13 cellular contexts compared by ENCODE assay signal in genomic region chr22:35126993-35127392, GRCh38.
DNase-seq lines count a peak whose midpoint lies in the region; ATAC-seq and TF ChIP-seq lines count a peak whose summit lies in the region.
"Had no signal": no experiment of that assay in that cellular context is flagged by ENCODE, and none has a peak within 500 bp of the region (broad histone marks: within the 10 kb centered on the region; RNA-seq: fewer than 3 reads in every experiment).

No MANE protein-coding gene starts in this region.

- H3K4me1 Mint-ChIP-seq in naive thymus-derived CD8-positive, alpha-beta T cell = peaks cover 0 to 2% (median 1%) of the 10 kb centered on the region in 4 donors

- no peak for TF ChIP-seq POLR2A in GM18505 (IDR thresholded peaks at IDR 0.05; ENCODE audit: borderline replicate concordance, extremely low read depth, insufficient read depth, insufficient read length)

- H3K9me3 ChIP-seq in Karpas-422 (ENCODE audit: low read length) = no peaks in the 10 kb centered on the region

- H3K4me1 ChIP-seq in Karpas-422 (ENCODE audit: low read length) = peaks cover 29% of the 10 kb centered on the region

- no peaks in the 10 kb centered on the region for H3K9me3 Mint-ChIP-seq in naive thymus-derived CD8-positive, alpha-beta T cell

- no peaks in the 10 kb centered on the region for H3K27me3 ChIP-seq in Karpas-422 (ENCODE audit: low read length)

- H3K4me2 ChIP-seq in Karpas-422 (ENCODE audit: low read depth, low read length, poor library complexity, severe bottlenecking) = no peak overlapping the region

- POLR2A ChIA-PET in naive thymus-derived CD8-positive, alpha-beta T cell (lab: Charles Lee) = no interaction called here

- H3K9me2 ChIP-seq in Karpas-422 (replicated peaks; ENCODE audit: insufficient read depth, low read length) = no peaks in the 10 kb centered on the region

- ATAC-seq in GM18505 (IDR thresholded peaks at IDR 0.05; ENCODE audit: unreplicated experiment) = peak; percentile 48
- ATAC-seq in GM19463 (IDR thresholded peaks at IDR 0.05; ENCODE audit: unreplicated experiment) = peak; percentile 49
- peak; percentile 47 for ATAC-seq in HG02763 (IDR thresholded peaks at IDR 0.05; ENCODE audit: unreplicated experiment)
- no peak for ATAC-seq in naive thymus-derived CD8-positive, alpha-beta T cell

- DNase-seq in Karpas-422 (no peak), COLO829 (ENCODE audit: low spot score) (no peak), AG20443 (ENCODE audit: low spot score) (no peak)
- no peak for DNase-seq in activated naive CD4-positive, alpha-beta T cell treated with anti-CD3 and anti-CD28 coated beads, Interleukin-2, amount 50 U/mL, for 16 hours
- no peak for DNase-seq in naive thymus-derived CD8-positive, alpha-beta T cell
- DNase-seq: activated CD8-positive, alpha-beta memory T cell treated with anti-CD3 and anti-CD28 coated beads for 24 hours; activated gamma-delta T cell treated with Interleukin-2 at 50 U/mL for 16 hours; C1 segment of cervical spinal cord; HFFc6; SIG-M5 had no signal

- no peak overlapping the region for H3K27ac Mint-ChIP-seq in naive thymus-derived CD8-positive, alpha-beta T cell
- H3K27ac Mint-ChIP-seq: HFFc6 had no signal

- H3K79me2 ChIP-seq in Karpas-422 (ENCODE audit: low read length) = no peaks in the 10 kb centered on the region

- no peak overlapping the region for H3K9ac ChIP-seq in Karpas-422 (ENCODE audit: low read length)

- H3K36me3 Mint-ChIP-seq in naive thymus-derived CD8-positive, alpha-beta T cell = no peaks in the 10 kb centered on the region

- H2AFZ ChIP-seq in Karpas-422 (ENCODE audit: low read length) = no peak overlapping the region

- H3K27me3 Mint-ChIP-seq in naive thymus-derived CD8-positive, alpha-beta T cell = peaks cover 17 to 55% (median 31%) of the 10 kb centered on the region in 5 donors

- H3K4me3 ChIP-seq in Karpas-422 (ENCODE audit: low read length) = no peak overlapping the region

- H3K27ac ChIP-seq in Karpas-422 (ENCODE audit: low read length) = 0 out of 2 replicates have a peak overlapping the region, but pooled peaks have one; percentile 18

- H3K4me3 Mint-ChIP-seq in naive thymus-derived CD8-positive, alpha-beta T cell = no peak overlapping the region
- H3K4me3 Mint-ChIP-seq: HFFc6 had no signal

- H3K36me3 ChIP-seq in Karpas-422 (ENCODE audit: insufficient read depth, low read length) = no peaks in the 10 kb centered on the region; the same call in 1 of the 2 replicates

- H4K20me1 ChIP-seq in Karpas-422 (ENCODE audit: insufficient read depth, low read depth, low read length) = no peaks in the 10 kb centered on the region

Comparison
In these comparisons a context has a peak if more than half of its experiments do, and no peak if none do; other contexts are left out.
1. ATAC-seq: peak in GM18505 (single experiment), GM19463 (single experiment) and HG02763 (single experiment); none in naive thymus-derived CD8-positive, alpha-beta T cell (0 of 2).